7 cellular contexts compared by ENCODE assay signal in the genomic region with DNA sequence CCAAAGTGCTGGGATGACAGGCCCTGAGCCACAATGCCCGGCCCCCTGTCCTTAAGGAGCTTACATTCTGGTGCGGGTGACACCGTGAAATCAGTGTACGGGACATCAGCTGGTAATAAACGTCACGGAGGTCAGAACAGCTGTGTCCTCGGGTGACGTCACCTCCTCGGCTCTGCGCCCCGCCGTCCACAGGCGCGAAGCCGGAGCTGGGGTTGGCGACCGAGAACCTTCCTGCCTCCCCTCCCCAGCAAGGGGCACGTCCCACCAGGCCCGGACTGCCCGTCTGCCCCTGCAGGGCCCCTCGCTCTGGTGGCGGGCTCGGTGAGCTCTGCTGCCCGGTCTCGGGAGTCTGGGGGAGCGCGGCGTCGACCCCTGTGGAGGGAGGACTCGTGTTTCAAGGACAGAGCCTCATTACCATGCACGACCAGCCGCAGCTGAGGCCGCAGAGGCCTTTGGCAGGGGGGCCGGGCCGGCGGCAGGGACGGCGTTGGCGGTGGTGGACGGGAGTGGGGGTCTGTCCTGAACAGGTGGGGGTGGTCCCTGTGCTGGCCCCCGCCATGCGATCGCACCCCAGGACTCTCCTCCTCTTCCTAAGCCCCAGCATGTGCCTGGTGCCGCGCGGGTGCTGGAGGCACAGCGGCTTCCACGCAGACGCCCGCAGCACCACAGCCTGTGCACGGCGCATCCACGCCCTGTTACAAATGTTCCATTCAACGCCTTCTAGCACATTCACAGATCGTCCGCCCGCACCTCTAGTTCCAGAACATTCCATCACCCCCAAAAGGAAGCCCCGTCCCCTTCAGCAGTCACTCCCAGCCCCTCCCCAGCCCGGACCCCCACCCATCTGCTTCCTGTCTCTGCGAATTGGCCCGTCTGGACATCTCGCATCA. TPM values are rescaled to one million over a fixed set of nuclear protein-coding genes. Genes with fewer than 3 reads are reported as not detected.
DNase-seq lines count a peak whose midpoint lies in the region; ATAC-seq and TF ChIP-seq lines count a peak whose summit lies in the region.
"Had no signal": no experiment of that assay in that cellular context is flagged by ENCODE, and none has a peak within 500 bp of the region (broad histone marks: within the 10 kb centered on the region; RNA-seq: fewer than 3 reads in every experiment).

No MANE protein-coding gene starts in this region.

- peak overlapping the region in 1 of 2 experiments; percentile 60; a peak in 3 of 5 replicates for H3K4me3 Mint-ChIP-seq in H9
- peak overlapping the region; percentile 78 for H3K4me3 Mint-ChIP-seq in natural killer cell

- no peaks in the 10 kb centered on the region for H3K23me2 ChIP-seq in H9 (ENCODE audit: insufficient read length, low read depth, low read length, poor library complexity, severe bottlenecking)

- peak overlapping the region; percentile 25; the same call in 1 of the 2 replicates for H3K14ac ChIP-seq in H9 (ENCODE audit: insufficient read depth, low read length)

- H3K27me3 ChIP-seq in H9 (ENCODE audit: insufficient read depth, low read length): no peaks in the 10 kb centered on the region
- H3K27me3 ChIP-seq in effector memory CD4-positive, alpha-beta T cell (replicated peaks; ENCODE audit: control insufficient read depth, insufficient read depth, low read length, poor library complexity, severe bottlenecking): peaks cover 30% of the 10 kb centered on the region

- H4K20me1 ChIP-seq in H9 (ENCODE audit: control insufficient read depth, insufficient read depth, insufficient read length): no peaks in the 10 kb centered on the region

- POLR2A ChIA-PET in HEK293T (lab: Yijun Ruan, JAX): interaction anchor here (1.0 kb wide), 1 partner anchor 154 kb away, joined by 3 read pairs; a partner anchor contains a TSS

- H3K9me3 Mint-ChIP-seq in H9 (peaks cover 0 to 4% of the 10 kb centered on the region in 2 experiments; a peak in 1 of 5 replicates), natural killer cell (no peaks in the 10 kb centered on the region)

- H4K8ac ChIP-seq in H9 (replicated peaks; ENCODE audit: insufficient read length, low read depth, low read length): no peak overlapping the region

- no CpG with 5 or more reads among the region's 62 CpGs for WGBS in H9 (ENCODE audit: extremely low coverage, insufficient read length, low lambda C conversion rate)

- H2BK20ac ChIP-seq in H9 (ENCODE audit: low read depth, low read length, poor library complexity, severe bottlenecking): no peak overlapping the region

- H3K27me3 Mint-ChIP-seq in H9 (ENCODE audit: low read depth) (peaks cover 65% of the 10 kb centered on the region), natural killer cell (ENCODE audit: low read depth in 2 of 2) (peaks cover 32 to 33% of the 10 kb centered on the region in 2 donors)

- no peak overlapping the region for H3T11ph ChIP-seq in H9 (ENCODE audit: low read length)

- no peak overlapping the region for H3K27ac ChIP-seq in H9 (ENCODE audit: insufficient read length, low read depth, low read length)
- H3K27ac ChIP-seq in effector memory CD4-positive, alpha-beta T cell (ENCODE audit: insufficient read depth, low read length, poor library complexity, severe bottlenecking): no peak overlapping the region
- H3K27ac ChIP-seq: HL-60 had no signal

- H3K36me3 Mint-ChIP-seq in H9 (ENCODE audit: insufficient read depth in 1 of 3, low read depth in 3 of 3) (peaks cover 0 to 4% (median 0%) of the 10 kb centered on the region in 3 experiments; a peak in 3 of 7 replicates), natural killer cell (no peaks in the 10 kb centered on the region)

- no peak overlapping the region for H3K4ac ChIP-seq in H9 (ENCODE audit: low read depth, low read length)

- H4K91ac ChIP-seq in H9 (ENCODE audit: insufficient read length, low read depth, low read length): no peak overlapping the region

- no peak overlapping the region for H2BK12ac ChIP-seq in H9 (ENCODE audit: insufficient read length, low read depth, low read length)

- H2BK120ac ChIP-seq in H9 (ENCODE audit: low read depth, low read length, poor library complexity, severe bottlenecking): no peak overlapping the region

- H3K56ac ChIP-seq in H9 (ENCODE audit: insufficient read length, low read depth, low read length): no peak overlapping the region

- H3K23ac ChIP-seq in H9 (ENCODE audit: insufficient read length, low read depth, low read length): no peak overlapping the region

- TF ChIP-seq CTCF in H9 (conservative IDR thresholded peaks at IDR 0.05) (no peak), natural killer cell (IDR thresholded peaks at IDR 0.05) (no peak)

- H3K79me2 ChIP-seq in H9 (ENCODE audit: insufficient read depth, low read length): no peaks in the 10 kb centered on the region

- no peak overlapping the region for H2AK5ac ChIP-seq in H9 (ENCODE audit: insufficient read length, low read length)

- peaks cover 5 to 19% of the 10 kb centered on the region in 2 experiments for H3K4me1 Mint-ChIP-seq in H9
- peaks cover 7 to 27% of the 10 kb centered on the region in 2 donors for H3K4me1 Mint-ChIP-seq in natural killer cell

- no peak overlapping the region for H3K4me2 ChIP-seq in H9 (ENCODE audit: insufficient read depth, insufficient read length, low read length)

- ATAC-seq in natural killer cell (peak; percentile 65 to 81 (median 77)), GM19023 (IDR thresholded peaks at IDR 0.05; ENCODE audit: unreplicated experiment) (no peak)

- no peaks in the 10 kb centered on the region for H3K9me3 ChIP-seq in H9 (ENCODE audit: control insufficient read depth, low read depth, low read length)
- H3K9me3 ChIP-seq in effector memory CD4-positive, alpha-beta T cell (ENCODE audit: control insufficient read depth, low read length): no peaks in the 10 kb centered on the region

- H3K36me3 ChIP-seq in effector memory CD4-positive, alpha-beta T cell (ENCODE audit: control insufficient read depth, insufficient read depth, low read length): no peaks in the 10 kb centered on the region

- H3K79me1 ChIP-seq in H9 (ENCODE audit: insufficient read depth, low read depth, low read length, poor library complexity, severe bottlenecking): no peaks in the 10 kb centered on the region

- CTCF ChIA-PET in HEK293T (lab: Yijun Ruan, JAX): interaction anchor here (1.2 kb wide), 1 partner anchor 14 kb away, joined by 5 read pairs; no protein-coding TSS in a partner anchor

- H3K4me3 ChIP-seq in effector memory CD4-positive, alpha-beta T cell (ENCODE audit: insufficient read depth, low read depth, low read length, poor library complexity, severe bottlenecking): peak overlapping the region; percentile 0

- H3K27ac Mint-ChIP-seq in H9 (no peak overlapping the region), natural killer cell (peak overlapping the region in 1 of 2 donors; percentile 60)

- no peaks in the 10 kb centered on the region for H3K4me1 ChIP-seq in H9 (ENCODE audit: insufficient read depth, low read length)
- peaks cover 9% of the 10 kb centered on the region for H3K4me1 ChIP-seq in effector memory CD4-positive, alpha-beta T cell (ENCODE audit: control insufficient read depth, insufficient read depth, low read length, poor library complexity, severe bottlenecking)

- no peak overlapping the region for H3K18ac ChIP-seq in H9 (ENCODE audit: insufficient read length, low read depth, low read length)

- no peak overlapping the region for H3K9ac ChIP-seq in H9 (ENCODE audit: extremely low read depth, insufficient read length, low read length)

- intact Hi-C loops in natural killer cell (cut with micrococcal nuclease): no loop called here

- DNase-seq in H9 (peak; percentile 71), natural killer cell (peak; percentile 45), HEK293T (ENCODE audit: extremely low spot score) (no peak), islet precursor cell (no peak)
- DNase-seq in effector memory CD4-positive, alpha-beta T cell: no peak

- H2BK5ac ChIP-seq in H9 (ENCODE audit: insufficient read length, low read length): no peak overlapping the region

- no peak overlapping the region for H2BK15ac ChIP-seq in H9 (ENCODE audit: low read depth, low read length)

- H2AFZ ChIP-seq in H9 (ENCODE audit: low read length): no peak overlapping the region

- no peak overlapping the region for H4K5ac ChIP-seq in H9 (ENCODE audit: insufficient read length, low read depth, low read length)

TF ChIP-seq in HEK293T, 16 proteins besides CTCF, POLR2A, EP300 and RAD21:
- TF ChIP-seq FOXA1 (IDR thresholded peaks at IDR 0.05) (no peak), TARDBP (IDR thresholded peaks at IDR 0.05) (no peak), ARNT (IDR thresholded peaks at IDR 0.05) (no peak), NFRKB (IDR thresholded peaks at IDR 0.05) (no peak), ELF4 (IDR thresholded peaks at IDR 0.05) (no peak), L3MBTL2 (conservative IDR thresholded peaks at IDR 0.05) (no peak), FOXM1 (IDR thresholded peaks at IDR 0.05; ENCODE audit: borderline replicate concordance) (no peak), BHLHE40 (IDR thresholded peaks at IDR 0.05; ENCODE audit: borderline replicate concordance) (no peak), ZNF384 (IDR thresholded peaks at IDR 0.05) (no peak), SP1 (IDR thresholded peaks at IDR 0.05) (no peak), SUZ12 (IDR thresholded peaks at IDR 0.05) (no peak), HDGF (IDR thresholded peaks at IDR 0.05; ENCODE audit: borderline replicate concordance) (no peak), CTBP1 (IDR thresholded peaks at IDR 0.05; ENCODE audit: borderline replicate concordance) (no peak), LEF1 (IDR thresholded peaks at IDR 0.05; ENCODE audit: borderline replicate concordance) (no peak), FOXK2 (IDR thresholded peaks at IDR 0.05) (no peak)
- TF ChIP-seq, protein P1, sequence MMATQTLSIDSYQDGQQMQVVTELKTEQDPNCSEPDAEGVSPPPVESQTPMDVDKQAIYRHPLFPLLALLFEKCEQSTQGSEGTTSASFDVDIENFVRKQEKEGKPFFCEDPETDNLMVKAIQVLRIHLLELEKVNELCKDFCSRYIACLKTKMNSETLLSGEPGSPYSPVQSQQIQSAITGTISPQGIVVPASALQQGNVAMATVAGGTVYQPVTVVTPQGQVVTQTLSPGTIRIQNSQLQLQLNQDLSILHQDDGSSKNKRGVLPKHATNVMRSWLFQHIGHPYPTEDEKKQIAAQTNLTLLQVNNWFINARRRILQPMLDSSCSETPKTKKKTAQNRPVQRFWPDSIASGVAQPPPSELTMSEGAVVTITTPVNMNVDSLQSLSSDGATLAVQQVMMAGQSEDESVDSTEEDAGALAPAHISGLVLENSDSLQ (IDR thresholded peaks at IDR 0.05): no peak

RNA-seq across cellular contexts. Expression of a gene that starts 5.4 kb away (rescaled TPM):
- total RNA-seq in H9 (2021) (0.28 and 0.61 TPM in 2 replicates), natural killer cell (1 to 10 TPM in 1 of 3 donors, under 1 TPM in 2; 0.68 to 1.0 (median 0.84) TPM)

RNA-seq across cellular contexts. Expression of a gene that starts 20.6 kb away (rescaled TPM):
- not detected in 2 replicates for total RNA-seq in H9 (2021)
- total RNA-seq in natural killer cell: 1 to 10 TPM; 5.7 to 9.5 (median 8.4) TPM

RNA-seq across cellular contexts. Expression of a gene that starts 25.8 kb away (rescaled TPM):
- total RNA-seq in H9 (2021) (187 and 202 TPM in 2 replicates), natural killer cell (10 to 100 TPM; 52.0 to 80.2 (median 77.4) TPM)

RNA-seq across cellular contexts. Expression of a gene that starts 25.9 kb away (rescaled TPM):
- total RNA-seq in H9 (2021) (69.4 and 73.7 TPM in 2 replicates), natural killer cell (10 to 100 TPM; 63.2 to 83.8 (median 79.7) TPM)

RNA-seq across cellular contexts. Expression of a gene that starts 46.3 kb away (rescaled TPM):
- total RNA-seq in H9 (2021) (0.90 and 1.1 TPM in 2 replicates), natural killer cell (1 to 10 TPM in 1 of 3 donors, under 1 TPM in 1, not detected in 1; 0.82 to 2.0 TPM)

Comparison
In these comparisons a context has a peak if more than half of its experiments do, and no peak if none do; other contexts are left out.
1. DNase-seq: peak in H9 (single experiment) and natural killer cell (single experiment); none in effector memory CD4-positive, alpha-beta T cell (0 of 3), HEK293T (single experiment) and islet precursor cell (single experiment).